19 cellular contexts compared by ENCODE assay signal in genomic region chr2:233503481-233503880, GRCh38.
DNase-seq lines count a peak whose midpoint lies in the region; ATAC-seq, FAIRE-seq and TF ChIP-seq lines count a peak whose summit lies in the region.
"Had no signal": no experiment of that assay in that cellular context is flagged by ENCODE, and none has a peak within 500 bp of the region (broad histone marks: within the 10 kb centered on the region; RNA-seq: fewer than 3 reads in every experiment).

No MANE protein-coding gene starts in this region.

- FAIRE-seq in D721Med (lab: Jason Lieb, UNC) (peak; percentile 53), GM19239 (lab: Jason Lieb, UNC) (peak; percentile 86), GM12878 (lab: Jason Lieb, UNC) (no peak), urothelium cell line (lab: Jason Lieb, UNC) (no peak)
- FAIRE-seq: GM12892, H54 had no signal

- no TSS peak for BruUV-seq in GM12878 (replicated peaks; lab: Mats Ljungman, UMichigan)

- H3K27ac ChIP-seq in MM.1S (ENCODE audit: low read length), result peak overlapping the region; percentile 29; the same call in 1 of the 2 replicates
- H3K27ac ChIP-seq in GM12878 (ENCODE audit: control insufficient read depth, insufficient read depth), result peak overlapping the region; percentile 50; the same call in 1 of the 2 replicates
- H3K27ac ChIP-seq in prostate gland, result no peak overlapping the region
- H3K27ac ChIP-seq: BLaER1, C4-2B had no signal

- SMC1A ChIA-PET in GM12878 (lab: Charles Lee; ENCODE audit: uncharacterized antibody, unreplicated experiment), result interaction anchor here (1.2 to 1.3 kb wide), 2 partner anchors 9 to 18 kb away, joined by 4 to 9 read pairs; no protein-coding TSS in a partner anchor

- CTCF ChIA-PET in GM12878 (lab: Yijun Ruan, JAX), result interaction anchor here (0.9 to 1.4 kb wide), 3 partner anchors 8 to 84 kb away, joined by 3 to 5 read pairs (median 3); no protein-coding TSS in a partner anchor

- no peaks in the 10 kb centered on the region for H4K20me1 ChIP-seq in MM.1S (ENCODE audit: insufficient read depth, low read length)
- H4K20me1 ChIP-seq in GM12878 (ENCODE audit: control insufficient read depth, insufficient read depth), result no peaks in the 10 kb centered on the region
- H4K20me1 ChIP-seq: BLaER1 had no signal

- TF ChIP-seq POLR2A in GM12878 (IDR thresholded peaks at IDR 0.05; ENCODE audit: low read depth, low read length), result no peak
- TF ChIP-seq POLR2A in prostate gland (IDR thresholded peaks at IDR 0.05), result no peak

- DNase-seq in D721Med (ENCODE audit: insufficient read length, low spot score) (no peak), GM19239 (ENCODE audit: insufficient read length, low spot score) (no peak), MM.1S (no peak), GM12878 (ENCODE audit: low read depth, low spot score) (no peak), urothelium cell line (ENCODE audit: low spot score) (no peak), SW480 (ENCODE audit: low spot score) (no peak), prostate gland (ENCODE audit: low spot score) (no peak)
- DNase-seq: CD4-positive, CD25-positive, alpha-beta regulatory T cell; CD8-positive, alpha-beta T cell; DMS53; DMS79 treated with DMSO at 0.1 percent for 48 hours; GF-D8; GOT3 had no signal

- no peak for TF ChIP-seq RAD21 in GM12878 (IDR thresholded peaks at IDR 0.05; ENCODE audit: insufficient read depth, low read depth, low read length)

- no peaks in the 10 kb centered on the region for H3K79me2 ChIP-seq in MM.1S (ENCODE audit: low read length)
- H3K79me2 ChIP-seq in GM12878 (ENCODE audit: control insufficient read depth, insufficient read depth, low read length), result no peaks in the 10 kb centered on the region

- no peak for TF ChIP-seq CTCF in D721Med (IDR thresholded peaks at IDR 0.05; ENCODE audit: insufficient read depth, missing control alignments)
- no peak for TF ChIP-seq CTCF in MM.1S (IDR thresholded peaks at IDR 0.05; ENCODE audit: low read length)
- no peak for TF ChIP-seq CTCF in GM12878 (IDR thresholded peaks at IDR 0.05 in 2 of 3, conservative IDR thresholded peaks at IDR 0.05 in 1 of 3; ENCODE audit: control insufficient read depth in 2 of 3, extremely low read depth in 1 of 3, insufficient read depth in 1 of 3, low read depth in 3 of 3, low read length in 3 of 3)
- no peak for TF ChIP-seq CTCF in prostate gland (IDR thresholded peaks at IDR 0.05)

- POLR2A ChIA-PET in GM12878 (lab: Charles Lee), result no interaction called here

- 100% methylated on average over 1 of the region's 1 CpG for WGBS in GM12878 (ENCODE audit: insufficient coverage, insufficient replicate concordance, low lambda C conversion rate, missing lambda C conversion rate)
- 100% methylated on average over 1 of the region's 1 CpG for WGBS in prostate gland

- H3K9me3 ChIP-seq in MM.1S (replicated peaks; ENCODE audit: insufficient read depth, low read length) (no peaks in the 10 kb centered on the region), GM12878 (replicated peaks; ENCODE audit: control insufficient read depth, insufficient read depth, low read length) (peaks cover 12% of the 10 kb centered on the region), prostate gland (no peaks in the 10 kb centered on the region)

- RAD21 ChIA-PET in GM12878 (lab: Charles Lee; ENCODE audit: unreplicated experiment), result interaction anchor here (2.8 kb wide), 1 partner anchor 9 kb away, joined by 8 read pairs; no protein-coding TSS in a partner anchor

- no peak overlapping the region for H3K9ac ChIP-seq in MM.1S (ENCODE audit: low read length)
- no peak overlapping the region for H3K9ac ChIP-seq in GM12878 (ENCODE audit: control insufficient read depth, insufficient read depth, low read length)
- H3K9ac ChIP-seq: BLaER1 had no signal

- ATAC-seq in GM12878, result no peak
- no peak for ATAC-seq in GM21381 (IDR thresholded peaks at IDR 0.05; ENCODE audit: unreplicated experiment)
- ATAC-seq: CD8-positive, alpha-beta T cell had no signal

- no peak overlapping the region; the same call in 1 of the 2 replicates for H3K4me2 ChIP-seq in MM.1S (ENCODE audit: low read depth, low read length)
- H3K4me2 ChIP-seq in GM12878 (ENCODE audit: control insufficient read depth, insufficient read depth), result no peak overlapping the region
- H3K4me2 ChIP-seq: BLaER1 had no signal

- intact Hi-C loops in GM12878 (cut with micrococcal nuclease; ENCODE audit: unreplicated experiment) (no loop called here), prostate gland (cut with DNase I) (no loop called here)

- H3F3A ChIP-seq in MM.1S (ENCODE audit: insufficient read depth, low read length), result peaks cover 7% of the 10 kb centered on the region; the same call in 1 of the 2 replicates

- H3K9me2 ChIP-seq in MM.1S (replicated peaks; ENCODE audit: insufficient read depth, low read length), result no peaks in the 10 kb centered on the region

- no peak overlapping the region for H3K4me3 ChIP-seq in MM.1S (ENCODE audit: low read length)
- H3K4me3 ChIP-seq in GM12878, result no peak overlapping the region
- no peak overlapping the region for H3K4me3 ChIP-seq in prostate gland
- H3K4me3 ChIP-seq: BLaER1, HAP-1 had no signal

- H3K27me3 ChIP-seq in MM.1S (replicated peaks; ENCODE audit: insufficient read depth, low read length), result no peaks in the 10 kb centered on the region
- H3K27me3 ChIP-seq in GM12878 (replicated peaks in 1 of 2; ENCODE audit: control insufficient read depth in 2 of 2, insufficient read depth in 2 of 2, low read length in 1 of 2), result no peaks in the 10 kb centered on the region
- H3K27me3 ChIP-seq in prostate gland (replicated peaks; ENCODE audit: insufficient read depth), result no peaks in the 10 kb centered on the region
- H3K27me3 ChIP-seq: BLaER1 had no signal

- H3K4me1 ChIP-seq in MM.1S (ENCODE audit: low read length), result peaks cover 17% of the 10 kb centered on the region
- H3K4me1 ChIP-seq in GM12878 (ENCODE audit: control insufficient read depth, insufficient read depth, low read length), result peaks cover 7% of the 10 kb centered on the region; the same call in 1 of the 2 replicates
- no peaks in the 10 kb centered on the region for H3K4me1 ChIP-seq in prostate gland (replicated peaks)

- H2AFZ ChIP-seq in MM.1S (ENCODE audit: low read length) (no peak overlapping the region), GM12878 (ENCODE audit: control insufficient read depth, low read depth, low read length) (no peak overlapping the region)

- in situ Hi-C loops in GM12878 (cut with MboI), result no loop called here

- no peak for TF ChIP-seq EP300 in GM12878 (IDR thresholded peaks at IDR 0.05; ENCODE audit: borderline replicate concordance in 1 of 2, control insufficient read depth in 1 of 2, low read depth in 2 of 2, low read length in 2 of 2)

- no peaks in the 10 kb centered on the region for H3K36me3 ChIP-seq in MM.1S (replicated peaks; ENCODE audit: insufficient read depth, low read length)
- peaks cover 0 to 5% of the 10 kb centered on the region in 2 experiments; a peak in 1 of 4 replicates for H3K36me3 ChIP-seq in GM12878 (ENCODE audit: control insufficient read depth in 2 of 2, insufficient read depth in 2 of 2, low read length in 1 of 2)
- H3K36me3 ChIP-seq in prostate gland, result no peaks in the 10 kb centered on the region

TF ChIP-seq in GM12878, 131 proteins besides CTCF, POLR2A, EP300 and RAD21:
- TF ChIP-seq CHD2 (IDR thresholded peaks at IDR 0.05; ENCODE audit: borderline replicate concordance, low read depth, low read length) (no peak), ZNF384 (IDR thresholded peaks at IDR 0.05; ENCODE audit: borderline replicate concordance, low read depth, low read length) (0 out of 2 replicates have a peak, but pooled peaks have one; percentile 21), POU2F2 (IDR thresholded peaks at IDR 0.05; ENCODE audit: borderline replicate concordance, low read depth, low read length) (peak; percentile 58; the same call in 1 of the 3 replicates), CBX3 (IDR thresholded peaks at IDR 0.05; ENCODE audit: borderline replicate concordance, low read depth) (0 out of 2 replicates have a peak, but pooled peaks have one; percentile 98), SRF (IDR thresholded peaks at IDR 0.05; ENCODE audit: low read depth in 2 of 2, low read length in 2 of 2) (no peak), KLF5 (IDR thresholded peaks at IDR 0.05; ENCODE audit: partially characterized antibody) (peak; percentile 52), KDM1A (IDR thresholded peaks at IDR 0.05; ENCODE audit: borderline replicate concordance) (0 out of 2 replicates have a peak, but pooled peaks have one; percentile 24), CBX5 (IDR thresholded peaks at IDR 0.05; ENCODE audit: low read depth) (peak; percentile 77)

Comparison
In these comparisons a context has a peak if more than half of its experiments do, and no peak if none do; other contexts are left out.
1. H3K27ac ChIP-seq: peak in MM.1S (single experiment) and GM12878 (single experiment); none in prostate gland (0 of 2).